Comparison of ENCODE assay signal across 8 cellular contexts in the genomic region with DNA sequence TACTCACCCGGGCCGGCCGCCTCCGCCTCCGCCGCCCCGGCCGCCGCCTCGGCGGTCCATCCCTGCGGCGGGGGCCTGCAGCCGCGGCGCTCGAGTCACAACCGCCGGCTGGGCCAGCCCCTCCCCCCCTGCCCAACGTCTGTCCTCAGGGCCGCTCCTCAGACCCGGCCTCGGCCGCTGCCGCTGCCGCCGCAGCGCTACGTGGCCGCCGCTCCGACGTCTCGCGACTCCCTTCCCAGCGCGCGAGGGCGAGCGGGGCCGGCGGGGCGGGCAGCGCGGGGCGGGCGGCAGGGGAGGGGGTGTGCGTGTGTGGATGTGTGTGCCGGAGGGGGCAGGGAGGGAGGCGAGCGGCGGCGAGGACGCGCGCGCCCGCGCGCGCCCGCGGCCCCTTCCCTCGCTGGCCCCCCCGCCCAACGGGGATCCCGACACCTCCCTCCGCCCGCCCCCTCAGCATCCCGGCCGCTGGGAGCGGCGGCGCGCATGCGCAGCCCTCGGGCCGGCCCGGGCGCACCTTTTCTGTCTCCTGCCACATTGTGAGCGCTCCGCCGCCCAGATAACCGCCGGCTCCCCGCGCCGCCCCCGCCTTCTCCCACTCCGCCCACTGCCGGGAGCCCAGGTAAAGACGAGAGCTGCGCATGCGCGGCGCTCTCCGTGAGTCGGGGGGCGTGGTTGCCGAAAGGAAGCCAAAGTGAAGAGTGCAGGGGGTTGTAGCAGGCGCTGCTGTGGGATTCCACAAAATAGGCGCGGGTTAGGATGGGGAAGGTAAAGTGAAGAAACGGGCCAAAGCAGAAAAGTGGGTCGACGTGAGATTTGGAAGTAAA. TPM values are rescaled to one million over a fixed set of nuclear protein-coding genes. Genes with fewer than 3 reads are reported as not detected.
DNase-seq lines count a peak whose midpoint lies in the region; TF ChIP-seq lines count a peak whose summit lies in the region.

A gene (minus strand): TSS at position 349 of the 821 bp plus-strand sequence. CDS start 44,525 bp downstream, outside the sequence.

- H3K36me3 ChIP-seq in HEK293 (ENCODE audit: control insufficient read depth in 2 of 2, insufficient read depth in 1 of 2, low read length in 2 of 2) (no peaks in the 10 kb centered on the region), SK-N-MC (ENCODE audit: insufficient read depth, low read length) (no peaks in the 10 kb centered on the region)

- H3K36me3 Mint-ChIP-seq in activated naive CD4-positive, alpha-beta T cell treated with anti-CD3 and anti-CD28 coated beads, Interleukin-2, amount 10 ng/mL, durations not matched to agents 7 days and 5 days = peaks cover 27% of the 10 kb centered on the region

- no peaks in the 10 kb centered on the region for H3K9me3 Mint-ChIP-seq in activated naive CD4-positive, alpha-beta T cell treated with anti-CD3 and anti-CD28 coated beads, Interleukin-2, amount 10 ng/mL, durations not matched to agents 7 days and 5 days

- peak within 1 kb of the TSS; percentile 94 for H3K4me3 Mint-ChIP-seq in activated naive CD4-positive, alpha-beta T cell treated with anti-CD3 and anti-CD28 coated beads, Interleukin-2, amount 10 ng/mL, durations not matched to agents 7 days and 5 days

- peak within 1 kb of the TSS; percentile 94 for H3K4me3 ChIP-seq in HEK293 (ENCODE audit: low read depth, low read length)
- H3K4me3 ChIP-seq in SK-N-MC = peak within 1 kb of the TSS; percentile 77

- peak within 1 kb of the TSS; percentile 98 for H3K27ac Mint-ChIP-seq in activated naive CD4-positive, alpha-beta T cell treated with anti-CD3 and anti-CD28 coated beads, Interleukin-2, amount 10 ng/mL, durations not matched to agents 7 days and 5 days

- CTCF ChIA-PET in HEK293 (lab: Yijun Ruan, JAX) = interaction anchor here (0.7 to 11.1 kb wide), 4 partner anchors 27 to 194 kb away, joined by 4 to 91 read pairs (median 7); no protein-coding TSS in a partner anchor
- CTCF ChIA-PET in activated naive CD4-positive, alpha-beta T cell treated with anti-CD3 and anti-CD28 coated beads, Interleukin-2, amount 10 ng/mL, durations not matched to agents 7 days and 5 days (lab: Charles Lee) = interaction anchor here (1.4 to 4.4 kb wide), 2 partner anchors 21 to 47 kb away, joined by 5 to 22 read pairs; no protein-coding TSS in a partner anchor

- peaks cover 66% of the 10 kb centered on the region for H3K4me1 Mint-ChIP-seq in activated naive CD4-positive, alpha-beta T cell treated with anti-CD3 and anti-CD28 coated beads, Interleukin-2, amount 10 ng/mL, durations not matched to agents 7 days and 5 days

- H3K9me3 ChIP-seq in HEK293 (ENCODE audit: control insufficient read depth, insufficient read depth, low read depth, low read length) = no peaks in the 10 kb centered on the region
- H3K9me3 ChIP-seq in SK-N-MC (ENCODE audit: low read depth, low read length) = no peaks in the 10 kb centered on the region

- no peak for TF ChIP-seq CTCF in HEK293 (tag by site-specific recombination; IDR thresholded peaks at IDR 0.05)

- H3K27ac ChIP-seq in HEK293 (ENCODE audit: extremely low read depth, low read depth, low read length) (peak within 1 kb of the TSS; percentile 98), SK-N-MC (peak within 1 kb of the TSS; percentile 85)

- peaks cover 32% of the 10 kb centered on the region for H3K4me1 ChIP-seq in HEK293 (ENCODE audit: control insufficient read depth, insufficient read depth, low read length)

- POLR2A ChIA-PET in HEK293 (lab: Yijun Ruan, JAX) = interaction anchor here (0.7 to 1.5 kb wide), 9 partner anchors 11 to 53 kb away, joined by 3 to 4 read pairs (median 3); a partner anchor contains a TSS

- DNase-seq in GDM1 (lab: John Stamatoyannopoulos, UW) (peak; percentile 87), NAMALWA (ENCODE audit: low spot score) (peak; percentile 95), SK-N-MC (ENCODE audit: low read depth, low spot score) (no peak), germinal center (ENCODE audit: low spot score) (peak; percentile 99), occipital lobe (lab: John Stamatoyannopoulos, UW) (peak; percentile 83), superior temporal gyrus (ENCODE audit: extremely low spot score) (peak; percentile 83)
- peak; percentile 97 for DNase-seq in activated naive CD4-positive, alpha-beta T cell treated with anti-CD3 and anti-CD28 coated beads, Interleukin-2, amount 10 ng/mL, durations not matched to agents 7 days and 5 days

- peak within 1 kb of the TSS; percentile 81 for H3K9ac ChIP-seq in SK-N-MC (ENCODE audit: insufficient read length)

- H3K27me3 Mint-ChIP-seq in activated naive CD4-positive, alpha-beta T cell treated with anti-CD3 and anti-CD28 coated beads, Interleukin-2, amount 10 ng/mL, durations not matched to agents 7 days and 5 days = peaks cover 3% of the 10 kb centered on the region

TF ChIP-seq in HEK293, 187 proteins besides CTCF, POLR2A, EP300 and RAD21 (continues in another document):
- TF ChIP-seq, protein P1, sequence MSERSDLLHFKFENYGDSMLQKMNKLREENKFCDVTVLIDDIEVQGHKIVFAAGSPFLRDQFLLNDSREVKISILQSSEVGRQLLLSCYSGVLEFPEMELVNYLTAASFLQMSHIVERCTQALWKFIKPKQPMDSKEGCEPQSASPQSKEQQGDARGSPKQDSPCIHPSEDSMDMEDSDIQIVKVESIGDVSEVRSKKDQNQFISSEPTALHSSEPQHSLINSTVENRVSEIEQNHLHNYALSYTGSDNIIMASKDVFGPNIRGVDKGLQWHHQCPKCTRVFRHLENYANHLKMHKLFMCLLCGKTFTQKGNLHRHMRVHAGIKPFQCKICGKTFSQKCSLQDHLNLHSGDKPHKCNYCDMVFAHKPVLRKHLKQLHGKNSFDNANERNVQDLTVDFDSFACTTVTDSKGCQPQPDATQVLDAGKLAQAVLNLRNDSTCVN (tag by site-specific recombination; optimal IDR thresholded peaks at IDR 0.05) = peak; percentile 71
- TF ChIP-seq PRDM1 (tag by site-specific recombination; IDR thresholded peaks at IDR 0.05) (no peak), ZNF561 (tag by site-specific recombination; IDR thresholded peaks at IDR 0.05; ENCODE audit: borderline replicate concordance) (peak; percentile 100), ZBTB8A (tag by site-specific recombination; IDR thresholded peaks at IDR 0.05) (peak; percentile 30), KLF9 (tag by site-specific recombination; IDR thresholded peaks at IDR 0.05; ENCODE audit: low read depth) (peak; percentile 97), SP7 (tag by site-specific recombination; IDR thresholded peaks at IDR 0.05) (peak; percentile 29; the same call in 1 of the 2 replicates), ZNF184 (tag by site-specific recombination; IDR thresholded peaks at IDR 0.05) (no peak), ZNF600 (tag by site-specific recombination; IDR thresholded peaks at IDR 0.05) (0 out of 2 replicates have a peak, but pooled peaks have one; percentile 55), GLIS1 (tag by site-specific recombination; IDR thresholded peaks at IDR 0.05) (peak; percentile 85), GLIS2 (tag by site-specific recombination; IDR thresholded peaks at IDR 0.05) (peak; percentile 78), KLF7 (tag by site-specific recombination; IDR thresholded peaks at IDR 0.05; ENCODE audit: borderline replicate concordance) (0 out of 2 replicates have a peak, but pooled peaks have one; percentile 55), EGR2 (tag by site-specific recombination; IDR thresholded peaks at IDR 0.05; ENCODE audit: low read depth) (peak; percentile 94), ZNF2 (tag by site-specific recombination; IDR thresholded peaks at IDR 0.05) (no peak)
- TF ChIP-seq, protein P2, sequence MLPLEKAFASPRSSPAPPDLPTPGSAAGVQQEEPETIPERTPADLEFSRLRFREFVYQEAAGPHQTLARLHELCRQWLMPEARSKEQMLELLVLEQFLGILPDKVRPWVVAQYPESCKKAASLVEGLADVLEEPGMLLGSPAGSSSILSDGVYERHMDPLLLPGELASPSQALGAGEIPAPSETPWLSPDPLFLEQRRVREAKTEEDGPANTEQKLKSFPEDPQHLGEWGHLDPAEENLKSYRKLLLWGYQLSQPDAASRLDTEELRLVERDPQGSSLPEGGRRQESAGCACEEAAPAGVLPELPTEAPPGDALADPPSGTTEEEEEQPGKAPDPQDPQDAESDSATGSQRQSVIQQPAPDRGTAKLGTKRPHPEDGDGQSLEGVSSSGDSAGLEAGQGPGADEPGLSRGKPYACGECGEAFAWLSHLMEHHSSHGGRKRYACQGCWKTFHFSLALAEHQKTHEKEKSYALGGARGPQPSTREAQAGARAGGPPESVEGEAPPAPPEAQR (tag by site-specific recombination; IDR thresholded peaks at IDR 0.05) = no peak
- TF ChIP-seq, protein P3, sequence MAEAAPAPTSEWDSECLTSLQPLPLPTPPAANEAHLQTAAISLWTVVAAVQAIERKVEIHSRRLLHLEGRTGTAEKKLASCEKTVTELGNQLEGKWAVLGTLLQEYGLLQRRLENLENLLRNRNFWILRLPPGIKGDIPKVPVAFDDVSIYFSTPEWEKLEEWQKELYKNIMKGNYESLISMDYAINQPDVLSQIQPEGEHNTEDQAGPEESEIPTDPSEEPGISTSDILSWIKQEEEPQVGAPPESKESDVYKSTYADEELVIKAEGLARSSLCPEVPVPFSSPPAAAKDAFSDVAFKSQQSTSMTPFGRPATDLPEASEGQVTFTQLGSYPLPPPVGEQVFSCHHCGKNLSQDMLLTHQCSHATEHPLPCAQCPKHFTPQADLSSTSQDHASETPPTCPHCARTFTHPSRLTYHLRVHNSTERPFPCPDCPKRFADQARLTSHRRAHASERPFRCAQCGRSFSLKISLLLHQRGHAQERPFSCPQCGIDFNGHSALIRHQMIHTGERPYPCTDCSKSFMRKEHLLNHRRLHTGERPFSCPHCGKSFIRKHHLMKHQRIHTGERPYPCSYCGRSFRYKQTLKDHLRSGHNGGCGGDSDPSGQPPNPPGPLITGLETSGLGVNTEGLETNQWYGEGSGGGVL (tag by site-specific recombination; IDR thresholded peaks at IDR 0.05) = peak; percentile 87
- TF ChIP-seq, protein P4, sequence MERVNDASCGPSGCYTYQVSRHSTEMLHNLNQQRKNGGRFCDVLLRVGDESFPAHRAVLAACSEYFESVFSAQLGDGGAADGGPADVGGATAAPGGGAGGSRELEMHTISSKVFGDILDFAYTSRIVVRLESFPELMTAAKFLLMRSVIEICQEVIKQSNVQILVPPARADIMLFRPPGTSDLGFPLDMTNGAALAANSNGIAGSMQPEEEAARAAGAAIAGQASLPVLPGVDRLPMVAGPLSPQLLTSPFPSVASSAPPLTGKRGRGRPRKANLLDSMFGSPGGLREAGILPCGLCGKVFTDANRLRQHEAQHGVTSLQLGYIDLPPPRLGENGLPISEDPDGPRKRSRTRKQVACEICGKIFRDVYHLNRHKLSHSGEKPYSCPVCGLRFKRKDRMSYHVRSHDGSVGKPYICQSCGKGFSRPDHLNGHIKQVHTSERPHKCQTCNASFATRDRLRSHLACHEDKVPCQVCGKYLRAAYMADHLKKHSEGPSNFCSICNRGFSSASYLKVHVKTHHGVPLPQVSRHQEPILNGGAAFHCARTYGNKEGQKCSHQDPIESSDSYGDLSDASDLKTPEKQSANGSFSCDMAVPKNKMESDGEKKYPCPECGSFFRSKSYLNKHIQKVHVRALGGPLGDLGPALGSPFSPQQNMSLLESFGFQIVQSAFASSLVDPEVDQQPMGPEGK (tag by site-specific recombination; IDR thresholded peaks at IDR 0.05) = peak; percentile 93

RNA-seq across cellular contexts. Expression of the gene that starts here (rescaled TPM):
- 35.4 TPM for total RNA-seq in occipital lobe
